8 cellular contexts compared by ENCODE assay signal in genomic region chr1:209827384-209828261, GRCh38.
DNase-seq lines count a peak whose midpoint lies in the region; ATAC-seq and TF ChIP-seq lines count a peak whose summit lies in the region.

Gene UTP25, plus strand, starts transcription at chr1:209827972. Its CDS starts 92 bp downstream, at chr1:209828064.

- peak; percentile 46 to 92 (median 86) for DNase-seq in C1 segment of cervical spinal cord (lab: John Stamatoyannopoulos, UW)
- DNase-seq in NCI-H526 (lab: John Stamatoyannopoulos, UW) = peak; percentile 89 to 95
- peak; percentile 95 for DNase-seq in activated CD4-positive, alpha-beta T cell treated with anti-CD3 and anti-CD28 coated beads for 48 hours
- peak; percentile 93 for DNase-seq in coronary artery (ENCODE audit: low spot score)
- peak; percentile 98 for DNase-seq in left kidney (ENCODE audit: low read depth, low spot score)
- peak; percentile 93 to 94 for DNase-seq in stimulated activated CD4-positive, alpha-beta T cell treated with anti-CD3 and anti-CD28 coated beads, Interleukin-2, amount 100 ng/mL, for 24 hours

- peak; percentile 46 for TF ChIP-seq CTCF in coronary artery (IDR thresholded peaks at IDR 0.05)

- H3K27ac ChIP-seq in coronary artery = peak within 1 kb of the TSS; percentile 39 to 82

- H3K4me3 ChIP-seq in coronary artery = peak within 1 kb of the TSS; percentile 92

- peak; percentile 91 for ATAC-seq in GM19324 (IDR thresholded peaks at IDR 0.05; ENCODE audit: low FRiP score, unreplicated experiment)
- peak; percentile 72 for ATAC-seq in HG03469 (IDR thresholded peaks at IDR 0.05; ENCODE audit: unreplicated experiment)

Comparison
In these comparisons a context has a peak if more than half of its experiments do, and no peak if none do; other contexts are left out.
1. Peak in every context shown above with its lines: DNase-seq, ATAC-seq, H3K4me3 ChIP-seq and H3K27ac ChIP-seq.